ENCODE assay signal across 1 cellular context in the genomic region with DNA sequence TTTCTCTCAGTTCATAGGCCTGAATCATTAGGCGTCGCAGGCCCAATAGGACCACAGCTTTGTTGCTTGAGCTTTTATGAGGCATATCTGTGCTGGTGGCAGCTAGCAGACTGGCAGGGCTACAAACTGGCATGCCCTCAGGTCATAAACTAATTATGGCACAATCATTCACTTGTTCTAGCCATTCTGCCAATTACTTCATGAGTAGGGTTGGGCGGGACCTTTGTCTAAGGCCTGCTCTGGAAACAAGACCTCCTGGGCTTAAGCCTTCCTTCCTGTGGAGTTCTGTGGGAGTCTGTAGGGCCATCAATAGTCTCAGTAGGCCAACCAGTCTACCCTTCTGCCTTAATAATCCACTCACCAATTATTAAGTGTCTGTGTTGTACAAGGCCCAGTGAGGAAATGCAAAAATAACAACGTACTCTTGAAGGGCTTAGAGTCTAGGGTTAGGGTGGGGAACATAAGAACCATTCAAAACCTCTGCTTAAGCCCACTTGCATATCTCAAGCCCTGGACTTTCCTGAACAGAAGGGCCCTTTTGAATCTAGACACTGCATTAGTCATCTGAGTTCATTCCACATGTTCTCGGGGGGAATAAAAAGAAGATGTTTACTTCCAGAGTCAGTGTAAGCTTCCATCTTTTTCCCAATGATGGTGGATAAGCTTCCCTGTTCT.
TF ChIP-seq lines count a peak whose summit lies in the region.

No MANE protein-coding gene starts in this region.

TF ChIP-seq in SK-N-SH, 30 proteins besides CTCF, POLR2A, EP300 and RAD21 (continued from another document):
- TF ChIP-seq FOXM1 (IDR thresholded peaks at IDR 0.05; ENCODE audit: low read depth) (no peak), TEAD4 (IDR thresholded peaks at IDR 0.05; ENCODE audit: borderline replicate concordance, insufficient read depth) (no peak), RXRA (IDR thresholded peaks at IDR 0.05; ENCODE audit: borderline replicate concordance, low read depth) (no peak), NRF1 (IDR thresholded peaks at IDR 0.05; ENCODE audit: low read depth, low read length) (no peak), ELF1 (IDR thresholded peaks at IDR 0.05) (no peak), GATA2 (CRISPR knock-in tag; IDR thresholded peaks at IDR 0.05) (no peak), YY1 (IDR thresholded peaks at IDR 0.05; ENCODE audit: low read depth) (no peak), SIN3A (IDR thresholded peaks at IDR 0.05; ENCODE audit: borderline replicate concordance, low read depth, low read length) (no peak), NFIC (IDR thresholded peaks at IDR 0.05; ENCODE audit: borderline replicate concordance) (no peak)
- TF ChIP-seq, protein P1, sequence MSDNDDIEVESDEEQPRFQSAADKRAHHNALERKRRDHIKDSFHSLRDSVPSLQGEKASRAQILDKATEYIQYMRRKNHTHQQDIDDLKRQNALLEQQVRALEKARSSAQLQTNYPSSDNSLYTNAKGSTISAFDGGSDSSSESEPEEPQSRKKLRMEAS (IDR thresholded peaks at IDR 0.05; ENCODE audit: low read depth): no peak
- TF ChIP-seq, protein P2, sequence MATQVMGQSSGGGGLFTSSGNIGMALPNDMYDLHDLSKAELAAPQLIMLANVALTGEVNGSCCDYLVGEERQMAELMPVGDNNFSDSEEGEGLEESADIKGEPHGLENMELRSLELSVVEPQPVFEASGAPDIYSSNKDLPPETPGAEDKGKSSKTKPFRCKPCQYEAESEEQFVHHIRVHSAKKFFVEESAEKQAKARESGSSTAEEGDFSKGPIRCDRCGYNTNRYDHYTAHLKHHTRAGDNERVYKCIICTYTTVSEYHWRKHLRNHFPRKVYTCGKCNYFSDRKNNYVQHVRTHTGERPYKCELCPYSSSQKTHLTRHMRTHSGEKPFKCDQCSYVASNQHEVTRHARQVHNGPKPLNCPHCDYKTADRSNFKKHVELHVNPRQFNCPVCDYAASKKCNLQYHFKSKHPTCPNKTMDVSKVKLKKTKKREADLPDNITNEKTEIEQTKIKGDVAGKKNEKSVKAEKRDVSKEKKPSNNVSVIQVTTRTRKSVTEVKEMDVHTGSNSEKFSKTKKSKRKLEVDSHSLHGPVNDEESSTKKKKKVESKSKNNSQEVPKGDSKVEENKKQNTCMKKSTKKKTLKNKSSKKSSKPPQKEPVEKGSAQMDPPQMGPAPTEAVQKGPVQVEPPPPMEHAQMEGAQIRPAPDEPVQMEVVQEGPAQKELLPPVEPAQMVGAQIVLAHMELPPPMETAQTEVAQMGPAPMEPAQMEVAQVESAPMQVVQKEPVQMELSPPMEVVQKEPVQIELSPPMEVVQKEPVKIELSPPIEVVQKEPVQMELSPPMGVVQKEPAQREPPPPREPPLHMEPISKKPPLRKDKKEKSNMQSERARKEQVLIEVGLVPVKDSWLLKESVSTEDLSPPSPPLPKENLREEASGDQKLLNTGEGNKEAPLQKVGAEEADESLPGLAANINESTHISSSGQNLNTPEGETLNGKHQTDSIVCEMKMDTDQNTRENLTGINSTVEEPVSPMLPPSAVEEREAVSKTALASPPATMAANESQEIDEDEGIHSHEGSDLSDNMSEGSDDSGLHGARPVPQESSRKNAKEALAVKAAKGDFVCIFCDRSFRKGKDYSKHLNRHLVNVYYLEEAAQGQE (IDR thresholded peaks at IDR 0.05; ENCODE audit: low read depth, low read length): no peak
